ENCODE assay signal across 18 cellular contexts in genomic region chr1:52210044-52210443, GRCh38.
DNase-seq lines count a peak whose midpoint lies in the region; ATAC-seq, FAIRE-seq and TF ChIP-seq lines count a peak whose summit lies in the region.
"Had no signal": no experiment of that assay in that cellular context is flagged by ENCODE, and none has a peak within 500 bp of the region (broad histone marks: within the 10 kb centered on the region; RNA-seq: fewer than 3 reads in every experiment).

No MANE protein-coding gene starts in this region.

- H3K36me3 Mint-ChIP-seq in MCF 10A (ENCODE audit: insufficient read depth, unreplicated experiment) = peaks cover 9% of the 10 kb centered on the region
- no peaks in the 10 kb centered on the region for H3K36me3 Mint-ChIP-seq in astrocyte (ENCODE audit: low read depth, unreplicated experiment)

- intact Hi-C loops in MCF 10A (cut with micrococcal nuclease) (no loop called here), breast epithelium (cut with DNase I; ENCODE audit: low total_unique reads) (no loop called here), ascending aorta (cut with DNase I) (no loop called here)

- no peaks in the 10 kb centered on the region for H3K9me3 ChIP-seq in breast epithelium
- no peaks in the 10 kb centered on the region for H3K9me3 ChIP-seq in astrocyte (ENCODE audit: insufficient read depth, low read depth, low read length)
- H3K9me3 ChIP-seq in ascending aorta = no peaks in the 10 kb centered on the region

- H3K27ac ChIP-seq in breast epithelium (no peak overlapping the region), astrocyte (ENCODE audit: low read depth, low read length) (no peak overlapping the region), ascending aorta (no peak overlapping the region)
- H3K27ac ChIP-seq: 22Rv1, GM23248, PC-9 had no signal

- TF ChIP-seq CTCF in MCF 10A (IDR thresholded peaks at IDR 0.05; ENCODE audit: unreplicated experiment) (no peak), breast epithelium (IDR thresholded peaks at IDR 0.05) (no peak), astrocyte (IDR thresholded peaks at IDR 0.05; ENCODE audit: insufficient read depth, low read depth, low read length) (no peak), ascending aorta (IDR thresholded peaks at IDR 0.05) (no peak)

- no peak for DNase-seq in activated CD4-positive, CD25-positive, alpha-beta regulatory T cell (lab: John Stamatoyannopoulos, UW)
- peak; percentile 2 for DNase-seq in MCF 10A (ENCODE audit: unreplicated experiment)
- DNase-seq in breast epithelium (ENCODE audit: low spot score in 2 of 2) = no peak
- peak; percentile 26 for DNase-seq in astrocyte (ENCODE audit: low read depth)
- DNase-seq in superior temporal gyrus (ENCODE audit: extremely low spot score) = no peak
- DNase-seq in ascending aorta (ENCODE audit: low spot score in 2 of 2) = no peak
- DNase-seq: CD4-positive, alpha-beta memory T cell; GM23248; NCI-H1436 treated with DMSO at 0.1 percent for 48 hours; NCI-H2029 treated with DMSO at 0.1 percent for 48 hours; NCI-H2171 treated with DMSO at 0.1 percent for 48 hours; NCI-H748 treated with DMSO at 0.1 percent for 48 hours; PC-9 had no signal

- H3K27me3 ChIP-seq in breast epithelium (no peaks in the 10 kb centered on the region), astrocyte (ENCODE audit: insufficient read depth, low read length) (no peaks in the 10 kb centered on the region), ascending aorta (no peaks in the 10 kb centered on the region)

- H3K4me1 Mint-ChIP-seq in MCF 10A (ENCODE audit: insufficient read depth, unreplicated experiment) (peaks cover 14% of the 10 kb centered on the region), astrocyte (ENCODE audit: low read depth, unreplicated experiment) (peaks cover 3% of the 10 kb centered on the region)

- H3K9ac ChIP-seq in astrocyte (ENCODE audit: low read length) = no peak overlapping the region
- H3K9ac ChIP-seq: GM23248 had no signal

- no peaks in the 10 kb centered on the region for H3K27me3 Mint-ChIP-seq in MCF 10A (ENCODE audit: insufficient read depth, unreplicated experiment)
- H3K27me3 Mint-ChIP-seq in astrocyte (ENCODE audit: low read depth, unreplicated experiment) = no peaks in the 10 kb centered on the region

- H3K27ac Mint-ChIP-seq in MCF 10A (ENCODE audit: low read depth, unreplicated experiment) (peak overlapping the region; percentile 25), astrocyte (ENCODE audit: unreplicated experiment) (no peak overlapping the region)

- H3K4me1 ChIP-seq in breast epithelium = no peaks in the 10 kb centered on the region
- H3K4me1 ChIP-seq in astrocyte (ENCODE audit: insufficient read depth, low read length) = no peaks in the 10 kb centered on the region
- H3K4me1 ChIP-seq in ascending aorta = no peaks in the 10 kb centered on the region

- H3K4me2 ChIP-seq in astrocyte (ENCODE audit: low read length) = no peak overlapping the region
- H3K4me2 ChIP-seq: PC-9 had no signal

- no peak for FAIRE-seq in astrocyte (lab: Jason Lieb, UNC)
- FAIRE-seq: G401.6 had no signal

- H4K20me1 ChIP-seq in astrocyte (ENCODE audit: insufficient read depth, low read length) = peaks cover 4% of the 10 kb centered on the region

- ATAC-seq in activated CD4-positive, CD25-positive, alpha-beta regulatory T cell treated with anti-CD3 and anti-CD28 coated beads, Interleukin-2, amount 50 U/mL, for 24 hours = peak; percentile 38 to 53
- ATAC-seq in GM19467 (IDR thresholded peaks at IDR 0.05; ENCODE audit: unreplicated experiment) = no peak
- ATAC-seq: HCT116 had no signal

- H2AFZ ChIP-seq in astrocyte (ENCODE audit: low read depth, low read length) = no peak overlapping the region
- H2AFZ ChIP-seq: GM23248, PC-9 had no signal

- H3K9me3 Mint-ChIP-seq in MCF 10A (ENCODE audit: unreplicated experiment) (no peaks in the 10 kb centered on the region), astrocyte (ENCODE audit: unreplicated experiment) (no peaks in the 10 kb centered on the region)

- H3K36me3 ChIP-seq in breast epithelium (no peaks in the 10 kb centered on the region), astrocyte (ENCODE audit: insufficient read depth, low read length) (no peaks in the 10 kb centered on the region), ascending aorta (no peaks in the 10 kb centered on the region)

- CTCF ChIA-PET in MCF 10A (lab: Yijun Ruan, JAX) = no interaction called here

- H3K4me3 Mint-ChIP-seq in MCF 10A (ENCODE audit: unreplicated experiment) = no peak overlapping the region
- no peak overlapping the region for H3K4me3 Mint-ChIP-seq in astrocyte (ENCODE audit: unreplicated experiment)
- H3K4me3 Mint-ChIP-seq: CD4-positive, alpha-beta memory T cell had no signal

- peaks cover 4% of the 10 kb centered on the region for H3K79me2 ChIP-seq in astrocyte (ENCODE audit: insufficient read depth, low read length)

- POLR2A ChIA-PET in MCF 10A (lab: Yijun Ruan, JAX) = interaction anchor here (0.6 to 1.2 kb wide), 2 partner anchors 8 to 1530 kb away, joined by 3 read pairs; no protein-coding TSS in a partner anchor

- no TSS peak for BruUV-seq in MCF 10A (replicated peaks; lab: Mats Ljungman, UMichigan)

- no peak for TF ChIP-seq POLR2A in breast epithelium (IDR thresholded peaks at IDR 0.05)

- H3K4me3 ChIP-seq in breast epithelium (no peak overlapping the region), astrocyte (ENCODE audit: insufficient read depth, low read depth, low read length) (no peak overlapping the region), ascending aorta (no peak overlapping the region)
- H3K4me3 ChIP-seq: GM23248, PC-9 had no signal

Comparison
In these comparisons a context has a peak if more than half of its experiments do, and no peak if none do; other contexts are left out.
1. DNase-seq: peak in MCF 10A (single experiment) and astrocyte (single experiment); none in activated CD4-positive, CD25-positive, alpha-beta regulatory T cell (0 of 4), breast epithelium (0 of 2), superior temporal gyrus (single experiment) and ascending aorta (0 of 2).